25 cellular contexts compared by ENCODE assay signal in the genomic region with DNA sequence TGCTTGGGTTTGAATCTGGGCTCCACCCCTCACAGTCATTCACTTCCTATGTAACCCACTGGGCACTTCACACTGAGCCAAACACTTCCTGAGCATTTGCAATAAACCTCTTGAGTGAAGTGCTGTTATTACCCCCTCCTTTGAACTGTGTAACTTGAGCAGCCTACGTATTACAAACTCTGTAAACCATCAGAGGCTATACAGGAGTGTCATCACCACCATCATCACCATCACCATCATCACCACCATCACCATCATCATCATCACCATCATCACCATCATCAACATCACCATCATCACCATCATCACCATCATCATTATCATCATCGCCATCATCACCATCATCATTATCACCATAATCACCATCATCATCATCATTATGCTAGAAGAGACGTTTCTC. TPM values are rescaled to one million over a fixed set of nuclear protein-coding genes. Genes with fewer than 3 reads are reported as not detected.
DNase-seq lines count a peak whose midpoint lies in the region; ATAC-seq and TF ChIP-seq lines count a peak whose summit lies in the region.
"Had no signal": no experiment of that assay in that cellular context is flagged by ENCODE, and none has a peak within 500 bp of the region (broad histone marks: within the 10 kb centered on the region; RNA-seq: fewer than 3 reads in every experiment).

No MANE protein-coding gene starts in this region.

- ATAC-seq in naive thymus-derived CD4-positive, alpha-beta T cell: peak; percentile 55
- ATAC-seq in GM18511 (IDR thresholded peaks at IDR 0.05; ENCODE audit: unreplicated experiment): no peak
- ATAC-seq in heart left ventricle: no peak
- ATAC-seq: lower lobe of right lung, mucosa of descending colon had no signal

- no peaks in the 10 kb centered on the region for H3K36me3 ChIP-seq in naive thymus-derived CD4-positive, alpha-beta T cell (ENCODE audit: control insufficient read depth in 2 of 3, insufficient read depth in 3 of 3, low read length in 3 of 3)
- H3K36me3 ChIP-seq in transverse colon (no peaks in the 10 kb centered on the region), heart left ventricle (no peaks in the 10 kb centered on the region)
- H3K36me3 ChIP-seq: adrenal gland, colonic mucosa, lower lobe of right lung, MG63 had no signal

- H3K9me3 ChIP-seq in naive thymus-derived CD4-positive, alpha-beta T cell (ENCODE audit: control insufficient read depth in 2 of 3, low read length in 3 of 3): peaks cover 0 to 10% (median 0%) of the 10 kb centered on the region in 3 experiments
- H3K9me3 ChIP-seq in transverse colon (peaks cover 8 to 13% of the 10 kb centered on the region in 2 donors), heart left ventricle (peaks cover 0 to 21% (median 10%) of the 10 kb centered on the region in 12 donors)
- H3K9me3 ChIP-seq: colonic mucosa had no signal

- H3K27me3 ChIP-seq in naive thymus-derived CD4-positive, alpha-beta T cell (ENCODE audit: control insufficient read depth in 2 of 2, insufficient read depth in 2 of 2, low read length in 2 of 2): no peaks in the 10 kb centered on the region
- H3K27me3 ChIP-seq in transverse colon (no peaks in the 10 kb centered on the region), heart left ventricle (no peaks in the 10 kb centered on the region)
- H3K27me3 ChIP-seq: adrenal gland, colonic mucosa, MG63 had no signal

- CTCF ChIA-PET in naive thymus-derived CD4-positive, alpha-beta T cell (lab: Charles Lee): no interaction called here

- peaks cover 0 to 9% (median 0%) of the 10 kb centered on the region in 7 donors for H3K4me1 Mint-ChIP-seq in naive thymus-derived CD4-positive, alpha-beta T cell

- no peak for TF ChIP-seq EP300 in transverse colon (IDR thresholded peaks at IDR 0.05; ENCODE audit: low read depth)

- no peak overlapping the region for H3K4me3 ChIP-seq in naive thymus-derived CD4-positive, alpha-beta T cell (ENCODE audit: low read length)
- no peak overlapping the region for H3K4me3 ChIP-seq in transverse colon
- no peak overlapping the region for H3K4me3 ChIP-seq in heart left ventricle
- H3K4me3 ChIP-seq: adrenal gland, colonic mucosa, lower lobe of right lung, MG63, mucosa of descending colon, skin epidermis had no signal

- POLR2A ChIA-PET in naive thymus-derived CD4-positive, alpha-beta T cell (lab: Charles Lee): no interaction called here

- TF ChIP-seq CTCF in transverse colon (IDR thresholded peaks at IDR 0.05): no peak
- no peak for TF ChIP-seq CTCF in heart left ventricle (IDR thresholded peaks at IDR 0.05)

- H3K36me3 Mint-ChIP-seq in naive thymus-derived CD4-positive, alpha-beta T cell: peaks cover 3 to 30% (median 9%) of the 10 kb centered on the region in 5 donors

- DNase-seq in DMS79 treated with DMSO at 0.1 percent for 48 hours (lab: John Stamatoyannopoulos, UW) (peak; percentile 55), NCI-H128 (lab: John Stamatoyannopoulos, UW; ENCODE audit: unreplicated experiment) (peak; percentile 35), NCI-H524 (lab: John Stamatoyannopoulos, UW) (peak; percentile 45 to 86), transverse colon (no peak), heart left ventricle (no peak)
- DNase-seq in naive thymus-derived CD4-positive, alpha-beta T cell: no peak
- DNase-seq: activated CD4-positive, alpha-beta T cell treated with anti-CD3 and anti-CD28 coated beads, Interleukin-2, amount 50 U/mL, for 48 hours; activated CD4-positive, CD25-positive, alpha-beta regulatory T cell; activated gamma-delta T cell treated with Interleukin-2 at 50 U/mL for 16 hours; activated T-cell treated with anti-CD3 and anti-CD28 coated beads for 4 hours; adrenal gland; CD4-positive, alpha-beta T cell; colonic mucosa; DND-41; HFFc6; kidney; lower lobe of right lung; MG63; mucosa of descending colon; NCI-H1930; NCI-H774; stimulated activated CD4-positive, alpha-beta T cell treated with anti-CD3 and anti-CD28 coated beads, Interleukin-1b, Interleukin-23, amount 100 ng/mL, for 48 hours; T-helper 9 cell had no signal

- H3K27ac Mint-ChIP-seq in naive thymus-derived CD4-positive, alpha-beta T cell: no peak overlapping the region
- H3K27ac Mint-ChIP-seq: CD4-positive, alpha-beta T cell; HFFc6 had no signal

- peaks cover 6 to 43% (median 24%) of the 10 kb centered on the region in 11 donors for H3K9me3 Mint-ChIP-seq in naive thymus-derived CD4-positive, alpha-beta T cell

- in situ Hi-C loops in transverse colon (cut with MboI; ENCODE audit: low pct_ligation_motif_present in 1 of 4, low pct_unique_long_range_greater_than_20kb in 1 of 4, low sequenced_read_pairs in 3 of 4): no loop called here

- intact Hi-C loops in naive thymus-derived CD4-positive, alpha-beta T cell (cut with micrococcal nuclease): no loop called here
- intact Hi-C loops in transverse colon (cut with DNase I; ENCODE audit: low total_unique reads) (no loop called here), heart left ventricle (cut with DNase I) (no loop called here)

- H3K4me1 ChIP-seq in naive thymus-derived CD4-positive, alpha-beta T cell (ENCODE audit: control insufficient read depth in 2 of 2, insufficient read depth in 2 of 2, low read length in 2 of 2): peaks cover 0 to 11% of the 10 kb centered on the region in 2 donors
- H3K4me1 ChIP-seq in transverse colon (peaks cover 0 to 13% (median 4%) of the 10 kb centered on the region in 4 donors), heart left ventricle (no peaks in the 10 kb centered on the region)
- H3K4me1 ChIP-seq: lower lobe of right lung had no signal

- WGBS in transverse colon (ENCODE audit: low coverage in 1 of 2), 2 donors: 76 to 77% methylated on average over 3 of the region's 3 CpGs
- WGBS in heart left ventricle, 4 donors: 88 to 94% (median 91%) methylated on average over 3 of the region's 3 CpGs

- H3K27me3 Mint-ChIP-seq in naive thymus-derived CD4-positive, alpha-beta T cell: peaks cover 0 to 29% (median 15%) of the 10 kb centered on the region in 5 donors

- H3K27ac ChIP-seq in naive thymus-derived CD4-positive, alpha-beta T cell (ENCODE audit: low read depth, low read length): no peak overlapping the region
- H3K27ac ChIP-seq in transverse colon: no peak overlapping the region
- no peak overlapping the region for H3K27ac ChIP-seq in heart left ventricle
- H3K27ac ChIP-seq: adrenal gland, colonic mucosa, lower lobe of right lung, skin epidermis had no signal

- TF ChIP-seq POLR2A in transverse colon (IDR thresholded peaks at IDR 0.05): no peak
- no peak for TF ChIP-seq POLR2A in heart left ventricle (IDR thresholded peaks at IDR 0.05)

- peak overlapping the region in 1 of 10 donors; percentile 1 for H3K4me3 Mint-ChIP-seq in naive thymus-derived CD4-positive, alpha-beta T cell
- H3K4me3 Mint-ChIP-seq: CD4-positive, alpha-beta T cell; HFFc6 had no signal

RNA-seq across cellular contexts. Expression of a gene that starts 18.4 kb away (rescaled TPM):
- 10 to 100 TPM in 1 of 5 experiments, 1 to 10 TPM in 4; 6.8 to 10.2 (median 8.7) TPM for total RNA-seq in naive thymus-derived CD4-positive, alpha-beta T cell
- 1 to 10 TPM; 1.0 to 4.5 TPM for polyA plus RNA-seq in naive thymus-derived CD4-positive, alpha-beta T cell
- total RNA-seq in transverse colon (10 to 100 TPM; 16.0 to 24.7 (median 21.5) TPM), heart left ventricle (10 to 100 TPM; 23.2 to 34.8 (median 27.0) TPM)
- 10 to 100 TPM in 1 of 2 donors, 1 to 10 TPM in 1; 4.2 to 44.0 TPM for polyA plus RNA-seq in heart left ventricle

Comparison
In these comparisons a context has a peak if more than half of its experiments do, and no peak if none do; other contexts are left out.
1. DNase-seq: peak in DMS79 treated with DMSO at 0.1 percent for 48 hours (single experiment), NCI-H128 (single experiment) and NCI-H524 (2 of 2); none in naive thymus-derived CD4-positive, alpha-beta T cell (0 of 9), transverse colon (single experiment) and heart left ventricle (0 of 5).